9 cellular contexts compared by ENCODE assay signal in the genomic region with DNA sequence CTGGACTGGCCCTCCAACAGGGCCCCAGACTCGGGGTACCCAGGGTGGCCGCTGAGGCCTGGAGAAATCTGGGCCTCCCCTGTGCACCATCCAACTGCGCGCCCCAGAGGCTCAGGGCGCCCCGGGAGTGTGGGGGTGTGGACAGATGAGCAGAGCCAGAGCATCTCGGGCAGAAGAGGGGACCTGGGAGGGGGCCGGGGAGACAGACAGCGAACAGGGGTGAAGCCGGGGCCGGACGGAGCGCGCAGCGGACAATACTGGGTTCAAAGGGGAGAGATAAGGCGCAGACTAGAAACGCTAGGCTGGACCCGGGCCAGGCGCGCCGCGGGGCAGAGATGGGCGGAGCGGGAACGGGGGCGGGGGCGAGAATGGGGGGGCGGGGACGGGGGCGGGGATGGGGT. TPM values are rescaled to one million over a fixed set of nuclear protein-coding genes. Genes with fewer than 3 reads are reported as not detected.
DNase-seq lines count a peak whose midpoint lies in the region; ATAC-seq lines count a peak whose summit lies in the region.
"Had no signal": no experiment of that assay in that cellular context is flagged by ENCODE, and none has a peak within 500 bp of the region (broad histone marks: within the 10 kb centered on the region; RNA-seq: fewer than 3 reads in every experiment).

No MANE protein-coding gene starts in this region.

- ATAC-seq in naive thymus-derived CD8-positive, alpha-beta T cell: peak; percentile 7 to 16

- peaks cover 39% of the 10 kb centered on the region for H3K4me1 Mint-ChIP-seq in activated naive CD4-positive, alpha-beta T cell treated with anti-CD3 and anti-CD28 coated beads, Interleukin-2, amount 10 ng/mL, durations not matched to agents 7 days and 5 days
- H3K4me1 Mint-ChIP-seq in naive thymus-derived CD8-positive, alpha-beta T cell: peaks cover 19 to 32% (median 30%) of the 10 kb centered on the region in 4 donors

- peak overlapping the region; percentile 80 for H3K4me3 Mint-ChIP-seq in activated naive CD4-positive, alpha-beta T cell treated with anti-CD3 and anti-CD28 coated beads, Interleukin-2, amount 10 ng/mL, durations not matched to agents 7 days and 5 days
- peak overlapping the region; percentile 64 to 93 (median 81) for H3K4me3 Mint-ChIP-seq in naive thymus-derived CD8-positive, alpha-beta T cell

- H3K9me3 Mint-ChIP-seq in activated naive CD4-positive, alpha-beta T cell treated with anti-CD3 and anti-CD28 coated beads, Interleukin-2, amount 10 ng/mL, durations not matched to agents 7 days and 5 days: no peaks in the 10 kb centered on the region
- no peaks in the 10 kb centered on the region for H3K9me3 Mint-ChIP-seq in naive thymus-derived CD8-positive, alpha-beta T cell

- no peak overlapping the region for H3K27ac ChIP-seq in duodenal mucosa (ENCODE audit: low read depth, low read length)

- H3K36me3 Mint-ChIP-seq in activated naive CD4-positive, alpha-beta T cell treated with anti-CD3 and anti-CD28 coated beads, Interleukin-2, amount 10 ng/mL, durations not matched to agents 7 days and 5 days: peaks cover 15% of the 10 kb centered on the region
- H3K36me3 Mint-ChIP-seq in naive thymus-derived CD8-positive, alpha-beta T cell: peaks cover 0 to 2% (median 0%) of the 10 kb centered on the region in 3 donors

- H3K9me3 ChIP-seq in MG63 (peaks cover 2% of the 10 kb centered on the region), duodenal mucosa (ENCODE audit: control insufficient read depth in 1 of 2, low read length in 2 of 2) (no peaks in the 10 kb centered on the region)

- peaks cover 50% of the 10 kb centered on the region for H3K27me3 Mint-ChIP-seq in activated naive CD4-positive, alpha-beta T cell treated with anti-CD3 and anti-CD28 coated beads, Interleukin-2, amount 10 ng/mL, durations not matched to agents 7 days and 5 days
- H3K27me3 Mint-ChIP-seq in naive thymus-derived CD8-positive, alpha-beta T cell: peaks cover 0 to 1% (median 0%) of the 10 kb centered on the region in 5 donors

- H3K9ac ChIP-seq in duodenal mucosa (ENCODE audit: low read depth in 1 of 2, low read length in 2 of 2): no peak overlapping the region

- no peak for DNase-seq in activated naive CD4-positive, alpha-beta T cell treated with anti-CD3 and anti-CD28 coated beads, Interleukin-2, amount 10 ng/mL, durations not matched to agents 7 days and 5 days
- DNase-seq in activated naive CD4-positive, alpha-beta T cell treated with anti-CD3 and anti-CD28 coated beads, Interleukin-2, amount 50 U/mL, for 16 hours: no peak
- DNase-seq in MG63: no peak
- no peak for DNase-seq in naive thymus-derived CD8-positive, alpha-beta T cell
- no peak for DNase-seq in DMS 273 (lab: John Stamatoyannopoulos, UW; ENCODE audit: unreplicated experiment)
- no peak for DNase-seq in middle frontal gyrus (ENCODE audit: extremely low spot score, low spot score)
- DNase-seq in occipital lobe (lab: John Stamatoyannopoulos, UW): no peak

- H3K4me1 ChIP-seq in duodenal mucosa (ENCODE audit: control insufficient read depth in 1 of 2, insufficient read depth in 2 of 2, low read length in 2 of 2): peaks cover 13 to 25% of the 10 kb centered on the region in 2 donors

- POLR2A ChIA-PET in naive thymus-derived CD8-positive, alpha-beta T cell (lab: Charles Lee): interaction anchor here (1.2 to 2.9 kb wide), 3 partner anchors 15 to 112 kb away, joined by 5 to 31 read pairs (median 7); a partner anchor contains a TSS

- H3K4me3 ChIP-seq in MG63 (peak overlapping the region; percentile 24), duodenal mucosa (ENCODE audit: low read depth in 1 of 2, low read length in 2 of 2) (peak overlapping the region; percentile 45 to 62)

- H3K27me3 ChIP-seq in MG63 (peaks cover under 1% of the 10 kb centered on the region; the same call in 1 of the 2 replicates), duodenal mucosa (ENCODE audit: control insufficient read depth in 1 of 2, insufficient read depth in 2 of 2, low read length in 2 of 2) (peaks cover 0 to 8% of the 10 kb centered on the region in 2 donors)

- H3K36me3 ChIP-seq in MG63 (no peaks in the 10 kb centered on the region), duodenal mucosa (ENCODE audit: control insufficient read depth in 1 of 2, insufficient read depth in 2 of 2, low read length in 2 of 2) (no peaks in the 10 kb centered on the region)

- H3K27ac Mint-ChIP-seq in activated naive CD4-positive, alpha-beta T cell treated with anti-CD3 and anti-CD28 coated beads, Interleukin-2, amount 10 ng/mL, durations not matched to agents 7 days and 5 days: peak overlapping the region; percentile 79
- peak overlapping the region in 7 of 10 donors; percentile 25 to 86 (median 71) for H3K27ac Mint-ChIP-seq in naive thymus-derived CD8-positive, alpha-beta T cell

- CTCF ChIA-PET in activated naive CD4-positive, alpha-beta T cell treated with anti-CD3 and anti-CD28 coated beads, Interleukin-2, amount 10 ng/mL, durations not matched to agents 7 days and 5 days (lab: Charles Lee): no interaction called here

RNA-seq across cellular contexts. Expression of a gene that starts 0.5 kb away (rescaled TPM):
- total RNA-seq in MG63 (2014; rRNA removed; shearing (Covaris generic); ENCODE audit: low replicate concordance): 9.9 and 20.3 TPM in 2 replicates
- total RNA-seq in naive thymus-derived CD8-positive, alpha-beta T cell: 10 to 100 TPM; 26.2 to 31.7 TPM
- 1 to 10 TPM; 5.4 to 8.0 (median 7.9) TPM for polyA plus RNA-seq in naive thymus-derived CD8-positive, alpha-beta T cell
- 50.7 TPM for total RNA-seq in occipital lobe

RNA-seq across cellular contexts. Expression of a gene that starts 59.3 kb away (rescaled TPM):
- not detected in 2 replicates for total RNA-seq in MG63 (2014; rRNA removed; shearing (Covaris generic); ENCODE audit: low replicate concordance)
- not detected for total RNA-seq in naive thymus-derived CD8-positive, alpha-beta T cell
- not detected for polyA plus RNA-seq in naive thymus-derived CD8-positive, alpha-beta T cell
- total RNA-seq in occipital lobe: 23.2 TPM
- total RNA-seq: bronchial epithelial cell had no signal

Comparison
In these comparisons a context has a peak if more than half of its experiments do, and no peak if none do; other contexts are left out.
1. RNA of a gene that starts 59.3 kb away (total RNA-seq): 23.2 TPM in occipital lobe (single experiment); not detected in MG63 and not detected in naive thymus-derived CD8-positive, alpha-beta T cell; every median in the first group is over 10 times any median in the second.